In genomic region chr18:13495980-13496379, GRCh38 we compare ENCODE assay signal across 23 cellular contexts.
DNase-seq lines count a peak whose midpoint lies in the region; ATAC-seq, FAIRE-seq and TF ChIP-seq lines count a peak whose summit lies in the region.
"Had no signal": no experiment of that assay in that cellular context is flagged by ENCODE, and none has a peak within 500 bp of the region (broad histone marks: within the 10 kb centered on the region; RNA-seq: fewer than 3 reads in every experiment).

No MANE protein-coding gene starts in this region.

- ATAC-seq in upper lobe of right lung (no peak), HG03139 (IDR thresholded peaks at IDR 0.05; ENCODE audit: unreplicated experiment) (no peak)
- ATAC-seq: HCT116 had no signal

- TF ChIP-seq CTCF in brain (conservative IDR thresholded peaks at IDR 0.05) = no peak
- no peak for TF ChIP-seq CTCF in nephron (IDR thresholded peaks at IDR 0.05; ENCODE audit: unreplicated experiment in 3 of 3)
- TF ChIP-seq CTCF in upper lobe of right lung (IDR thresholded peaks at IDR 0.05) = no peak

- peaks cover 10% of the 10 kb centered on the region for H3K9me3 Mint-ChIP-seq in activated naive CD4-positive, alpha-beta T cell treated with anti-CD3 and anti-CD28 coated beads for 36 hours
- peaks cover 13 to 20% (median 15%) of the 10 kb centered on the region in 5 experiments for H3K9me3 Mint-ChIP-seq in brain
- peaks cover 15% of the 10 kb centered on the region for H3K9me3 Mint-ChIP-seq in nephron

- CTCF ChIA-PET in activated naive CD4-positive, alpha-beta T cell treated with anti-CD3 and anti-CD28 coated beads for 36 hours (lab: Charles Lee) = interaction anchor here (1.4 kb wide), 1 partner anchor 280 kb away, joined by 4 read pairs; no protein-coding TSS in a partner anchor

- H3K4me3 ChIP-seq in upper lobe of right lung = no peak overlapping the region

- no peak overlapping the region for H3K27ac ChIP-seq in upper lobe of right lung
- H3K27ac ChIP-seq: RWPE1 had no signal

- no peaks in the 10 kb centered on the region for H3K36me3 ChIP-seq in upper lobe of right lung

- H3K36me3 Mint-ChIP-seq in activated naive CD4-positive, alpha-beta T cell treated with anti-CD3 and anti-CD28 coated beads for 36 hours (ENCODE audit: low read depth) = peaks cover 33% of the 10 kb centered on the region
- peaks cover 25% of the 10 kb centered on the region for H3K36me3 Mint-ChIP-seq in brain
- peaks cover 27% of the 10 kb centered on the region for H3K36me3 Mint-ChIP-seq in nephron (ENCODE audit: low read depth)

- intact Hi-C loops in activated naive CD4-positive, alpha-beta T cell treated with anti-CD3 and anti-CD28 coated beads for 36 hours (cut with micrococcal nuclease) = no loop called here
- intact Hi-C loops in upper lobe of right lung (cut with DNase I) = no loop called here

- no peak for DNase-seq in activated naive CD4-positive, alpha-beta T cell treated with anti-CD3 and anti-CD28 coated beads for 36 hours
- no peak for DNase-seq in activated naive CD4-positive, alpha-beta T cell treated with anti-CD3 and anti-CD28 coated beads, Interleukin-2, amount 50 U/mL, for 16 hours
- DNase-seq in urothelium cell line (ENCODE audit: low spot score) (no peak), upper lobe of right lung (no peak), 8988T (no peak)
- DNase-seq: AML-193; C1 segment of cervical spinal cord; COR-L47; DMS79; KBM-7; NCI-H1092 treated with DMSO at 0.1 percent for 48 hours; NCI-H1436 treated with DMSO at 0.1 percent for 48 hours; NCI-H1930; NCI-H226; NCI-H510A treated with DMSO at 0.1 percent for 48 hours; NCI-H748 treated with DMSO at 0.1 percent for 48 hours; NK-92 treated with Interleukin-12 subunit alpha and Interleukin-12 subunit beta, amount 100 ng/mL, for 24 hours; SIG-M5 had no signal

- peak overlapping the region; percentile 12 for H3K27ac Mint-ChIP-seq in activated naive CD4-positive, alpha-beta T cell treated with anti-CD3 and anti-CD28 coated beads for 36 hours
- H3K27ac Mint-ChIP-seq in brain (peak overlapping the region in 3 of 5 experiments; percentile 6 to 60 (median 13)), nephron (peak overlapping the region in 2 of 3 experiments; percentile 52 to 95)

- H3K27me3 Mint-ChIP-seq in activated naive CD4-positive, alpha-beta T cell treated with anti-CD3 and anti-CD28 coated beads for 36 hours (ENCODE audit: low read depth) = no peaks in the 10 kb centered on the region
- H3K27me3 Mint-ChIP-seq in brain = peaks cover 13% of the 10 kb centered on the region
- no peaks in the 10 kb centered on the region for H3K27me3 Mint-ChIP-seq in nephron (ENCODE audit: low read depth)

- H3K9me3 ChIP-seq in upper lobe of right lung = no peaks in the 10 kb centered on the region

- H3K27me3 ChIP-seq in upper lobe of right lung = no peaks in the 10 kb centered on the region

- peaks cover 4% of the 10 kb centered on the region for H3K4me1 ChIP-seq in upper lobe of right lung

- peaks cover 16% of the 10 kb centered on the region for H3K4me1 Mint-ChIP-seq in activated naive CD4-positive, alpha-beta T cell treated with anti-CD3 and anti-CD28 coated beads for 36 hours (ENCODE audit: low read depth)
- peaks cover 21% of the 10 kb centered on the region for H3K4me1 Mint-ChIP-seq in brain
- H3K4me1 Mint-ChIP-seq in nephron = peaks cover 31% of the 10 kb centered on the region

- no peak overlapping the region for H3K4me3 Mint-ChIP-seq in activated naive CD4-positive, alpha-beta T cell treated with anti-CD3 and anti-CD28 coated beads for 36 hours
- H3K4me3 Mint-ChIP-seq in brain (no peak overlapping the region), nephron (no peak overlapping the region)

- peak; percentile 59 for FAIRE-seq in urothelium cell line (lab: Jason Lieb, UNC)

Comparison
In these comparisons a context has a peak if more than half of its experiments do, and no peak if none do; other contexts are left out.
1. H3K27ac Mint-ChIP-seq: peak in every context shown above with its lines; median percentile 74 in nephron; 13 in brain; 12 in activated naive CD4-positive, alpha-beta T cell treated with anti-CD3 and anti-CD28 coated beads for 36 hours.